2 cellular contexts compared by ENCODE assay signal in the genomic region with DNA sequence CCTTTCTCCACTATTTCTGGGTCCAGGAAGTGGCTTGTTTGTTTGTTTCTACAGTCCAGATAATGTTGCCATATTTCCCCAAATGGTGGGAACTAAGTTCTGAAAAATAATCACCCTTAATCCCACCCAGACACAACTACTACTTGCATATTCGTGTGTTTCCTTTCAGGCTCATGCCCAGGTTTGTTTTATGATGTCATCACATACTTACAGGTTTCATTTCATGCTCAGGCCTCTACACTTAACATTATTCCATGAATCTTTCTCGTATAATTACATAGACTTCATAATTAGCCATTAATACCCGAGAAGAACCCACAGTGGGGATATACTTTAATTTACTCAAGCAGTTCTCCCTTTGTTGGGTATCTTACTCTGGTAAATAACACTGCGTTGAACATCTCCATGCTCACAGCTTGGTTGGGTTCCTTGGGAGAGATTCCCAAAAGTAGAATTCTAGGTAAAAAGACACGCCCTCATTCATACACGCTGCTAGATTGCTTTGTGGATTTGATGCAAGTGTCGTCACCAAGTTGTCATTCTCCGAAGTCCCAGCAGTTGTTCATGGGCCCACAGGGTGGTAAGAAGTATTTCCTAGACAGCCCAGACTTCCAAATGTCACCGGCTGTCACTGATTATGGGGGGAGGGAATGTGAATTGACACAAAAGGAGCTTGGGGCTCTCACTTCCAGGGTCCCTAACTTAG.
TF ChIP-seq lines count a peak whose summit lies in the region.

No MANE protein-coding gene starts in this region.

TF ChIP-seq in HCT116, 20 proteins besides CTCF, POLR2A, EP300 and RAD21:
- TF ChIP-seq ZFX (IDR thresholded peaks at IDR 0.05) (no peak), YY1 (IDR thresholded peaks at IDR 0.05; ENCODE audit: extremely low read depth, insufficient replicate concordance, low read depth, low read length) (no peak), JUND (IDR thresholded peaks at IDR 0.05) (no peak), CBX3 (IDR thresholded peaks at IDR 0.05; ENCODE audit: low read depth) (no peak), TCF7L2 (IDR thresholded peaks at IDR 0.05; ENCODE audit: borderline replicate concordance, extremely low read depth, insufficient read depth, insufficient read length) (no peak), ZNF274 (IDR thresholded peaks at IDR 0.05; ENCODE audit: low read depth, low read length) (no peak), CEBPB (IDR thresholded peaks at IDR 0.05; ENCODE audit: low read depth) (no peak), FOSL1 (IDR thresholded peaks at IDR 0.05; ENCODE audit: low read depth) (no peak), EZH2phosphoT487 (IDR thresholded peaks at IDR 0.05; ENCODE audit: borderline replicate concordance) (no peak), SP1 (IDR thresholded peaks at IDR 0.05; ENCODE audit: low read depth) (no peak)
- TF ChIP-seq, protein P1, sequence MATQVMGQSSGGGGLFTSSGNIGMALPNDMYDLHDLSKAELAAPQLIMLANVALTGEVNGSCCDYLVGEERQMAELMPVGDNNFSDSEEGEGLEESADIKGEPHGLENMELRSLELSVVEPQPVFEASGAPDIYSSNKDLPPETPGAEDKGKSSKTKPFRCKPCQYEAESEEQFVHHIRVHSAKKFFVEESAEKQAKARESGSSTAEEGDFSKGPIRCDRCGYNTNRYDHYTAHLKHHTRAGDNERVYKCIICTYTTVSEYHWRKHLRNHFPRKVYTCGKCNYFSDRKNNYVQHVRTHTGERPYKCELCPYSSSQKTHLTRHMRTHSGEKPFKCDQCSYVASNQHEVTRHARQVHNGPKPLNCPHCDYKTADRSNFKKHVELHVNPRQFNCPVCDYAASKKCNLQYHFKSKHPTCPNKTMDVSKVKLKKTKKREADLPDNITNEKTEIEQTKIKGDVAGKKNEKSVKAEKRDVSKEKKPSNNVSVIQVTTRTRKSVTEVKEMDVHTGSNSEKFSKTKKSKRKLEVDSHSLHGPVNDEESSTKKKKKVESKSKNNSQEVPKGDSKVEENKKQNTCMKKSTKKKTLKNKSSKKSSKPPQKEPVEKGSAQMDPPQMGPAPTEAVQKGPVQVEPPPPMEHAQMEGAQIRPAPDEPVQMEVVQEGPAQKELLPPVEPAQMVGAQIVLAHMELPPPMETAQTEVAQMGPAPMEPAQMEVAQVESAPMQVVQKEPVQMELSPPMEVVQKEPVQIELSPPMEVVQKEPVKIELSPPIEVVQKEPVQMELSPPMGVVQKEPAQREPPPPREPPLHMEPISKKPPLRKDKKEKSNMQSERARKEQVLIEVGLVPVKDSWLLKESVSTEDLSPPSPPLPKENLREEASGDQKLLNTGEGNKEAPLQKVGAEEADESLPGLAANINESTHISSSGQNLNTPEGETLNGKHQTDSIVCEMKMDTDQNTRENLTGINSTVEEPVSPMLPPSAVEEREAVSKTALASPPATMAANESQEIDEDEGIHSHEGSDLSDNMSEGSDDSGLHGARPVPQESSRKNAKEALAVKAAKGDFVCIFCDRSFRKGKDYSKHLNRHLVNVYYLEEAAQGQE (IDR thresholded peaks at IDR 0.05; ENCODE audit: low read depth), result no peak
- TF ChIP-seq, protein P2, sequence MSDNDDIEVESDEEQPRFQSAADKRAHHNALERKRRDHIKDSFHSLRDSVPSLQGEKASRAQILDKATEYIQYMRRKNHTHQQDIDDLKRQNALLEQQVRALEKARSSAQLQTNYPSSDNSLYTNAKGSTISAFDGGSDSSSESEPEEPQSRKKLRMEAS (IDR thresholded peaks at IDR 0.05), result no peak

TF ChIP-seq in SK-N-SH, 30 proteins besides CTCF, POLR2A, EP300 and RAD21:
- no peak for TF ChIP-seq JUND (IDR thresholded peaks at IDR 0.05)
- TF ChIP-seq CHD2 (IDR thresholded peaks at IDR 0.05; ENCODE audit: low read length, partially characterized antibody), result no peak
- no peak for TF ChIP-seq SIN3A (IDR thresholded peaks at IDR 0.05; ENCODE audit: borderline replicate concordance, low read depth, low read length)
- no peak for TF ChIP-seq TAF1 (IDR thresholded peaks at IDR 0.05; ENCODE audit: borderline replicate concordance, low read depth, low read length)
- no peak for TF ChIP-seq RXRA (IDR thresholded peaks at IDR 0.05; ENCODE audit: borderline replicate concordance, low read depth)
- TF ChIP-seq, protein P3, sequence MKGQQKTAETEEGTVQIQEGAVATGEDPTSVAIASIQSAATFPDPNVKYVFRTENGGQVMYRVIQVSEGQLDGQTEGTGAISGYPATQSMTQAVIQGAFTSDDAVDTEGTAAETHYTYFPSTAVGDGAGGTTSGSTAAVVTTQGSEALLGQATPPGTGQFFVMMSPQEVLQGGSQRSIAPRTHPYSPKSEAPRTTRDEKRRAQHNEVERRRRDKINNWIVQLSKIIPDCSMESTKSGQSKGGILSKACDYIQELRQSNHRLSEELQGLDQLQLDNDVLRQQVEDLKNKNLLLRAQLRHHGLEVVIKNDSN (IDR thresholded peaks at IDR 0.05; ENCODE audit: borderline replicate concordance, low read depth), result no peak
- no peak for TF ChIP-seq MXI1 (IDR thresholded peaks at IDR 0.05; ENCODE audit: low read depth, low read length)
- no peak for TF ChIP-seq YY1 (IDR thresholded peaks at IDR 0.05; ENCODE audit: low read depth)
- TF ChIP-seq, protein P4, sequence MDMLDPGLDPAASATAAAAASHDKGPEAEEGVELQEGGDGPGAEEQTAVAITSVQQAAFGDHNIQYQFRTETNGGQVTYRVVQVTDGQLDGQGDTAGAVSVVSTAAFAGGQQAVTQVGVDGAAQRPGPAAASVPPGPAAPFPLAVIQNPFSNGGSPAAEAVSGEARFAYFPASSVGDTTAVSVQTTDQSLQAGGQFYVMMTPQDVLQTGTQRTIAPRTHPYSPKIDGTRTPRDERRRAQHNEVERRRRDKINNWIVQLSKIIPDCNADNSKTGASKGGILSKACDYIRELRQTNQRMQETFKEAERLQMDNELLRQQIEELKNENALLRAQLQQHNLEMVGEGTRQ (IDR thresholded peaks at IDR 0.05; ENCODE audit: borderline replicate concordance, low read depth, low read length), result no peak
- no peak for TF ChIP-seq GATA2 (CRISPR knock-in tag; IDR thresholded peaks at IDR 0.05)
TF ChIP-seq in SK-N-SH: peak in this region for 0.
